20 cellular contexts compared by ENCODE assay signal in the genomic region with DNA sequence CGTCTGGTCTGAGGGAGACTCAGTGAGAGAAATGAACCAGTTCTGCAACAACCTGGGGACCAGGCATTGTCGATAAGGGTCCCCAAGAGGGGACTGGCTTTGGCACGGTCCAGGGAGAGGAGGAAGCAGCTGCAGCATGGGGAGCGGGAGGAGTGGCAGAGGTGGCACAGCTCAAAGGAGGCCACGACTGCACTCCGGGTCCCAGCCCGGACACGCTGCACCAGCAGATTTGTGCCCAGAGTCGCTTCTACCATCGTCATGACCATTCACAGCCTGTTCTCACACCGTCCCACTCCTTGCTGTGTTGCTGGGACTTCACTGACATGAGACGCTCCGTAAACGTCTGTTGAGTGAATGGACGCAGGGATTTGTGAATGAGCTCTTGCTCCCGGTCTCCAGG.
DNase-seq lines count a peak whose midpoint lies in the region; ATAC-seq, FAIRE-seq and TF ChIP-seq lines count a peak whose summit lies in the region.
"Had no signal": no experiment of that assay in that cellular context is flagged by ENCODE, and none has a peak within 500 bp of the region (broad histone marks: within the 10 kb centered on the region; RNA-seq: fewer than 3 reads in every experiment).

No MANE protein-coding gene starts in this region.

- H4K20me1 ChIP-seq in H1 (replicated peaks in 1 of 2; ENCODE audit: control insufficient read depth in 1 of 2, insufficient read depth in 2 of 2, low read length in 2 of 2): no peaks in the 10 kb centered on the region

- DNase-seq in Right ventricle myocardium inferior (ENCODE audit: missing footprints) (peak; percentile 52), left ventricle myocardium inferior (no peak), H1 (ENCODE audit: low read depth in 1 of 2, low spot score in 2 of 2) (no peak), neuronal stem cell (ENCODE audit: low spot score) (no peak), kidney tubule cell (ENCODE audit: low spot score) (no peak), OCI-M1 (lab: John Stamatoyannopoulos, UW) (no peak), prostate gland (ENCODE audit: low spot score) (no peak)
- DNase-seq: 8988T; CD4-positive, CD25-positive, alpha-beta regulatory T cell; CD8-positive, alpha-beta memory T cell; COR-L47; DMS 273 treated with DMSO at 0.1 percent for 48 hours; DMS53; GDM1; GM23248; H9; IMR-90 had no signal

- H3K9me3 ChIP-seq in left ventricle myocardium inferior (replicated peaks) (no peaks in the 10 kb centered on the region), H1 (ENCODE audit: insufficient read depth in 2 of 2, low read depth in 1 of 2, low read length in 1 of 2) (no peaks in the 10 kb centered on the region), neuronal stem cell (replicated peaks in 1 of 2; ENCODE audit: control insufficient read depth in 2 of 2, insufficient read depth in 1 of 2, low read depth in 1 of 2, low read length in 2 of 2) (no peaks in the 10 kb centered on the region), prostate gland (no peaks in the 10 kb centered on the region)

- H3K79me2 ChIP-seq in H1 (ENCODE audit: control insufficient read depth in 1 of 2, insufficient read depth in 2 of 2, low read length in 2 of 2): no peaks in the 10 kb centered on the region

- H3K79me1 ChIP-seq in H1 (ENCODE audit: low read depth, low read length) (no peaks in the 10 kb centered on the region), neuronal stem cell (ENCODE audit: low read depth, low read length) (no peaks in the 10 kb centered on the region)

- H3K9ac ChIP-seq in H1 (replicated peaks in 1 of 4; ENCODE audit: extremely low read depth in 1 of 4, low read depth in 3 of 4, low read length in 3 of 4) (no peak overlapping the region), neuronal stem cell (ENCODE audit: low read depth, low read length, poor library complexity) (no peak overlapping the region)
- H3K9ac ChIP-seq: GM23248 had no signal

- H3K18ac ChIP-seq in H1 (ENCODE audit: extremely low read depth, low read length): no peak overlapping the region
- H3K18ac ChIP-seq in neuronal stem cell (ENCODE audit: low read length): no peak overlapping the region

- WGBS in H1 (ENCODE audit: extremely low coverage in 1 of 2, insufficient coverage in 1 of 2, insufficient read length in 1 of 2, insufficient replicate concordance in 2 of 2, low coverage in 1 of 2, low lambda C conversion rate in 2 of 2, missing lambda C conversion rate in 1 of 2), 2 experiments: 93% methylated on average over 16 of the region's 16 CpGs; no CpG with 5 or more reads in 1 of the 2 experiments
- no CpG with 5 or more reads among the region's 16 CpGs for WGBS in neuronal stem cell (ENCODE audit: extremely low coverage in 2 of 2, insufficient read length in 2 of 2, insufficient replicate concordance in 1 of 2), 2 donors
- WGBS in prostate gland: 73% methylated on average over 16 of the region's 16 CpGs

- H3K4ac ChIP-seq in H1 (replicated peaks; ENCODE audit: insufficient read length, low read depth, low read length) (no peak overlapping the region), neuronal stem cell (ENCODE audit: low read length) (no peak overlapping the region)

- H2AFZ ChIP-seq in H1 (ENCODE audit: low read length) (no peak overlapping the region), neuronal stem cell (ENCODE audit: low read length) (no peak overlapping the region)
- H2AFZ ChIP-seq: GM23248 had no signal

- H3K56ac ChIP-seq in H1 (replicated peaks; ENCODE audit: insufficient read length, low read depth, low read length): no peak overlapping the region

- H4K5ac ChIP-seq in H1 (ENCODE audit: insufficient read length, low read depth, low read length): no peak overlapping the region

- POLR2A ChIA-PET in H1 (lab: Charles Lee; ENCODE audit: partially characterized antibody): no interaction called here

- H3K36me3 ChIP-seq in left ventricle myocardium inferior (no peaks in the 10 kb centered on the region), H1 (ENCODE audit: control insufficient read depth in 2 of 4, insufficient read depth in 4 of 4, low read length in 3 of 4) (no peaks in the 10 kb centered on the region), neuronal stem cell (replicated peaks in 1 of 2; ENCODE audit: control insufficient read depth in 2 of 2, insufficient read depth in 2 of 2, low read length in 2 of 2) (no peaks in the 10 kb centered on the region), prostate gland (no peaks in the 10 kb centered on the region)

- TF ChIP-seq RAD21 in H1 (IDR thresholded peaks at IDR 0.05 in 1 of 2, conservative IDR thresholded peaks at IDR 0.05 in 1 of 2; ENCODE audit: low read depth in 2 of 2, low read length in 2 of 2): no peak

- H2BK12ac ChIP-seq in H1 (ENCODE audit: low read depth, low read length): 0 out of 2 replicates have a peak overlapping the region, but pooled peaks have one; percentile 6
- no peak overlapping the region for H2BK12ac ChIP-seq in neuronal stem cell (ENCODE audit: low read length)

- H3K14ac ChIP-seq in H1 (ENCODE audit: insufficient read length) (no peak overlapping the region), neuronal stem cell (ENCODE audit: low read length) (peak overlapping the region; percentile 25)

- no peak for ATAC-seq in Right ventricle myocardium inferior

- H2BK15ac ChIP-seq in H1 (ENCODE audit: low read length) (no peak overlapping the region), neuronal stem cell (ENCODE audit: low read length) (no peak overlapping the region)

- no peak for FAIRE-seq in H1 (lab: Jason Lieb, UNC)
- FAIRE-seq: GM12892, GM18507, HTR-8/SVneo had no signal

- H3K27me3 ChIP-seq in left ventricle myocardium inferior (ENCODE audit: low read depth): peaks cover 86% of the 10 kb centered on the region
- peaks cover 0 to 2% (median 0%) of the 10 kb centered on the region in 4 experiments; a peak in 1 of 7 replicates for H3K27me3 ChIP-seq in H1 (replicated peaks in 1 of 4; ENCODE audit: control insufficient read depth in 3 of 4, extremely low read depth in 1 of 4, insufficient read depth in 3 of 4, low read length in 3 of 4)
- H3K27me3 ChIP-seq in neuronal stem cell (ENCODE audit: control insufficient read depth in 3 of 3, insufficient read depth in 3 of 3, low read depth in 1 of 3, low read length in 3 of 3): peaks cover 0 to 38% (median 0%) of the 10 kb centered on the region in 3 experiments
- H3K27me3 ChIP-seq in prostate gland (replicated peaks; ENCODE audit: insufficient read depth): no peaks in the 10 kb centered on the region

- H2BK120ac ChIP-seq in H1 (replicated peaks; ENCODE audit: low read depth, low read length): no peak overlapping the region
- no peak overlapping the region for H2BK120ac ChIP-seq in neuronal stem cell (ENCODE audit: low read depth, low read length)

- no peak for TF ChIP-seq POLR2A in H1 (IDR thresholded peaks at IDR 0.05; ENCODE audit: control extremely low read depth in 1 of 2, low read depth in 2 of 2, low read length in 2 of 2)
- no peak for TF ChIP-seq POLR2A in prostate gland (IDR thresholded peaks at IDR 0.05)

- H2BK20ac ChIP-seq in H1 (ENCODE audit: low read length): no peak overlapping the region

- H3K4me1 ChIP-seq in left ventricle myocardium inferior: no peaks in the 10 kb centered on the region
- no peaks in the 10 kb centered on the region for H3K4me1 ChIP-seq in H1 (replicated peaks in 1 of 4; ENCODE audit: control insufficient read depth in 3 of 4, insufficient read depth in 4 of 4, low read length in 3 of 4)
- H3K4me1 ChIP-seq in neuronal stem cell (ENCODE audit: control insufficient read depth in 2 of 2, insufficient read depth in 1 of 2, low read depth in 1 of 2, low read length in 2 of 2): peaks cover 0 to 6% of the 10 kb centered on the region in 2 donors
- H3K4me1 ChIP-seq in prostate gland (replicated peaks): no peaks in the 10 kb centered on the region

- H3K23ac ChIP-seq in H1 (ENCODE audit: insufficient read length) (no peak overlapping the region), neuronal stem cell (ENCODE audit: low read depth, low read length, poor library complexity) (peak overlapping the region; percentile 47)

- intact Hi-C loops in Right ventricle myocardium inferior (cut with DNase I): no loop called here
- intact Hi-C loops in left ventricle myocardium inferior (cut with micrococcal nuclease): no loop called here
- intact Hi-C loops in prostate gland (cut with DNase I): no loop called here

- CTCF ChIA-PET in H1 (lab: Charles Lee; ENCODE audit: partially characterized antibody): interaction anchor here (0.8 to 1.7 kb wide), 4 partner anchors 50 to 278 kb away, joined by 3 to 6 read pairs (median 3); no protein-coding TSS in a partner anchor

- H2BK5ac ChIP-seq in H1 (ENCODE audit: low read depth, low read length): no peak overlapping the region
- no peak overlapping the region for H2BK5ac ChIP-seq in neuronal stem cell (ENCODE audit: low read length)

- no peak overlapping the region for H3K27ac ChIP-seq in left ventricle myocardium inferior (replicated peaks)
- H3K27ac ChIP-seq in H1 (ENCODE audit: low read depth, low read length): no peak overlapping the region
- H3K27ac ChIP-seq in neuronal stem cell (replicated peaks; ENCODE audit: low read length): no peak overlapping the region
- no peak overlapping the region for H3K27ac ChIP-seq in prostate gland
- H3K27ac ChIP-seq: GM23248 had no signal

- H2AK5ac ChIP-seq in H1 (ENCODE audit: low read depth, low read length) (no peak overlapping the region), neuronal stem cell (ENCODE audit: low read depth, low read length) (no peak overlapping the region)

- H4K91ac ChIP-seq in H1 (replicated peaks; ENCODE audit: insufficient read length, low read length) (no peak overlapping the region), neuronal stem cell (ENCODE audit: low read depth, low read length, poor library complexity) (no peak overlapping the region)

- no peak overlapping the region; the same call in 1 of the 2 replicates for H4K8ac ChIP-seq in H1 (ENCODE audit: extremely low read depth, insufficient read depth, low read length)
- no peak overlapping the region for H4K8ac ChIP-seq in neuronal stem cell (ENCODE audit: low read depth, low read length)

- H3K4me3 ChIP-seq in left ventricle myocardium inferior (no peak overlapping the region), H1 (ENCODE audit: extremely low read depth in 1 of 4, insufficient read depth in 2 of 4, low read depth in 3 of 4, low read length in 4 of 4) (no peak overlapping the region), neuronal stem cell (ENCODE audit: low read length in 2 of 2) (no peak overlapping the region), prostate gland (no peak overlapping the region)
- H3K4me3 ChIP-seq: GM23248 had no signal

- no peak for TF ChIP-seq EP300 in H1 (IDR thresholded peaks at IDR 0.05; ENCODE audit: borderline replicate concordance in 1 of 2, low read depth in 2 of 2, low read length in 2 of 2)

- TF ChIP-seq CTCF in left ventricle myocardium inferior (IDR thresholded peaks at IDR 0.05; ENCODE audit: borderline replicate concordance): no peak
- no peak for TF ChIP-seq CTCF in H1 (IDR thresholded peaks at IDR 0.05; ENCODE audit: control extremely low read depth in 1 of 3, insufficient read depth in 1 of 3, low read depth in 1 of 3, low read length in 3 of 3)
- no peak for TF ChIP-seq CTCF in prostate gland (IDR thresholded peaks at IDR 0.05)

- no peak overlapping the region for H3K4me2 ChIP-seq in H1 (ENCODE audit: insufficient read depth in 1 of 2, low read depth in 2 of 2, low read length in 2 of 2)
- no peak overlapping the region for H3K4me2 ChIP-seq in neuronal stem cell (ENCODE audit: insufficient read depth, low read length, poor library complexity, severe bottlenecking)

- no peaks in the 10 kb centered on the region for H3K23me2 ChIP-seq in H1 (ENCODE audit: low read depth, low read length)
